ENCODE assay signal across 8 cellular contexts in the genomic region with DNA sequence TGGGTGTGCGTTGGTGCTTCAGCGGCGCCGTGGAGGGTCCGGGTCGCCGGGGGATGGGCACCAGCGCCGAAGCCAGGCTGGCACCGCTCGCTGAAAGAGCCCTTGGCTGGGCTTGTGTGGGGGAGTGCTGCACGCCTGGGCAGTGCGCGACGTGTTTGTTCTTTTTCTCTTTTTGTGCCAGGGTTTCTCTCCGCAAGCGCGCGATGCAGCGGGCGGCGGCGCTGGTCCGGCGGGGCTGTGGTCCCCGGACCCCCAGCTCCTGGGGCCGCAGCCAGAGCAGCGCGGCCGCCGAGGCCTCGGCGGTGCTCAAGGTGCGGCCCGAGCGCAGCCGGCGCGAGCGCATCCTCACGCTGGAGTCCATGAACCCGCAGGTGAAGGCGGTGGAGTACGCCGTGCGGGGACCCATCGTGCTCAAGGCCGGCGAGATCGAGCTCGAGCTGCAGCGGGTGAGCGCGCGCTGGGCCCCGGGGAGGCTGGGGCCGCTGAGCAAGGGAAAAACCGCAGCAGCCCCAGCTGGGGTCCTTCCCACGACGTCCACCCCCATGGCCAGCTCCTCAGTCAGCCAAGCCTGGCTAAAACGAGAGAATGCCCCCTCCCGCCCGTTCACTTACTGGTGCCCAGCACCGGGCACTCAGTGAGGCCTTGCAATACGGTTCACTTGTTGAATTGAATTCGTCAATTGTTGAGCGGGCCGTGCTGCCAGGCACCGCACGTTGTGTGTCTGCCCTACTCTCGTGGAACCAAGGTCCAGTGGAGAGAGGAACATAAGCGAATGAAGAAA. TPM values are rescaled to one million over a fixed set of nuclear protein-coding genes. Genes with fewer than 3 reads are reported as not detected.
A peak's percentile ranks its signal among the peaks of the same experiment; 100 is the strongest.
DNase-seq lines count a peak whose midpoint lies in the region; ATAC-seq and TF ChIP-seq lines count a peak whose summit lies in the region.

No MANE protein-coding gene starts in this region.

- no peaks in the 10 kb centered on the region for H3K9me3 Mint-ChIP-seq in dendritic cell treated with granulocyte-macrophage colony-stimulating factor and Interleukin-4, amounts not matched to agents 40 ng/mL and 50 ng/mL, for 4 days
- no peaks in the 10 kb centered on the region for H3K9me3 Mint-ChIP-seq in memory B cell

- peaks cover 6% of the 10 kb centered on the region for H3K36me3 Mint-ChIP-seq in dendritic cell treated with granulocyte-macrophage colony-stimulating factor and Interleukin-4, amounts not matched to agents 40 ng/mL and 50 ng/mL, for 4 days (ENCODE audit: low read depth)
- H3K36me3 Mint-ChIP-seq in memory B cell: no peaks in the 10 kb centered on the region

- H3K27me3 Mint-ChIP-seq in dendritic cell treated with granulocyte-macrophage colony-stimulating factor and Interleukin-4, amounts not matched to agents 40 ng/mL and 50 ng/mL, for 4 days: peaks cover 14% of the 10 kb centered on the region
- H3K27me3 Mint-ChIP-seq in memory B cell: peaks cover 1% of the 10 kb centered on the region

- H3K4me3 Mint-ChIP-seq in dendritic cell treated with granulocyte-macrophage colony-stimulating factor and Interleukin-4, amounts not matched to agents 40 ng/mL and 50 ng/mL, for 4 days: peak overlapping the region; percentile 83
- H3K4me3 Mint-ChIP-seq in memory B cell: peak overlapping the region; percentile 85

- intact Hi-C loops in dendritic cell treated with granulocyte-macrophage colony-stimulating factor and Interleukin-4, amounts not matched to agents 40 ng/mL and 50 ng/mL, for 4 days (cut with micrococcal nuclease): no loop called here

- ATAC-seq in GM18867 (IDR thresholded peaks at IDR 0.05; ENCODE audit: unreplicated experiment) (peak; percentile 3), HG02798 (IDR thresholded peaks at IDR 0.05; ENCODE audit: poor library complexity, unreplicated experiment) (peak; percentile 3), SK-N-SH treated with all-trans-retinoic acid at 6 μM for 48 hours (peak; percentile 11), memory B cell (ENCODE audit: low read depth) (peak; percentile 25)

- H3K27ac Mint-ChIP-seq in dendritic cell treated with granulocyte-macrophage colony-stimulating factor and Interleukin-4, amounts not matched to agents 40 ng/mL and 50 ng/mL, for 4 days: peak overlapping the region; percentile 52
- H3K27ac Mint-ChIP-seq in memory B cell: no peak overlapping the region

- peak overlapping the region; percentile 33 for H3K27ac ChIP-seq in temporal lobe (ENCODE audit: low read depth, low read length)

- H3K4me1 Mint-ChIP-seq in dendritic cell treated with granulocyte-macrophage colony-stimulating factor and Interleukin-4, amounts not matched to agents 40 ng/mL and 50 ng/mL, for 4 days (ENCODE audit: low read depth): peaks cover 31% of the 10 kb centered on the region
- H3K4me1 Mint-ChIP-seq in memory B cell: peaks cover 16% of the 10 kb centered on the region

- DNase-seq in memory B cell (ENCODE audit: low spot score in 2 of 2) (peak; percentile 5 to 15), activated gamma-delta T cell treated with Interleukin-2 at 50 U/mL for 16 hours (no peak), NCI-H187 treated with DMSO at 0.1 percent for 48 hours (lab: John Stamatoyannopoulos, UW) (no peak)

TF ChIP-seq in SK-N-SH treated with all-trans-retinoic acid at 6 μM for 48 hours, 23 proteins besides CTCF, POLR2A, EP300 and RAD21:
- TF ChIP-seq, protein P1, sequence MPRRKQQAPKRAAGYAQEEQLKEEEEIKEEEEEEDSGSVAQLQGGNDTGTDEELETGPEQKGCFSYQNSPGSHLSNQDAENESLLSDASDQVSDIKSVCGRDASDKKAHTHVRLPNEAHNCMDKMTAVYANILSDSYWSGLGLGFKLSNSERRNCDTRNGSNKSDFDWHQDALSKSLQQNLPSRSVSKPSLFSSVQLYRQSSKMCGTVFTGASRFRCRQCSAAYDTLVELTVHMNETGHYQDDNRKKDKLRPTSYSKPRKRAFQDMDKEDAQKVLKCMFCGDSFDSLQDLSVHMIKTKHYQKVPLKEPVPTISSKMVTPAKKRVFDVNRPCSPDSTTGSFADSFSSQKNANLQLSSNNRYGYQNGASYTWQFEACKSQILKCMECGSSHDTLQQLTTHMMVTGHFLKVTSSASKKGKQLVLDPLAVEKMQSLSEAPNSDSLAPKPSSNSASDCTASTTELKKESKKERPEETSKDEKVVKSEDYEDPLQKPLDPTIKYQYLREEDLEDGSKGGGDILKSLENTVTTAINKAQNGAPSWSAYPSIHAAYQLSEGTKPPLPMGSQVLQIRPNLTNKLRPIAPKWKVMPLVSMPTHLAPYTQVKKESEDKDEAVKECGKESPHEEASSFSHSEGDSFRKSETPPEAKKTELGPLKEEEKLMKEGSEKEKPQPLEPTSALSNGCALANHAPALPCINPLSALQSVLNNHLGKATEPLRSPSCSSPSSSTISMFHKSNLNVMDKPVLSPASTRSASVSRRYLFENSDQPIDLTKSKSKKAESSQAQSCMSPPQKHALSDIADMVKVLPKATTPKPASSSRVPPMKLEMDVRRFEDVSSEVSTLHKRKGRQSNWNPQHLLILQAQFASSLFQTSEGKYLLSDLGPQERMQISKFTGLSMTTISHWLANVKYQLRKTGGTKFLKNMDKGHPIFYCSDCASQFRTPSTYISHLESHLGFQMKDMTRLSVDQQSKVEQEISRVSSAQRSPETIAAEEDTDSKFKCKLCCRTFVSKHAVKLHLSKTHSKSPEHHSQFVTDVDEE (CRISPR knock-in tag; IDR thresholded peaks at IDR 0.05): no peak
- no peak for TF ChIP-seq ARNTL (CRISPR knock-in tag; IDR thresholded peaks at IDR 0.05; ENCODE audit: borderline replicate concordance, low read depth)
- TF ChIP-seq OSR1 (CRISPR knock-in tag; IDR thresholded peaks at IDR 0.05): no peak
- TF ChIP-seq, protein P2, sequence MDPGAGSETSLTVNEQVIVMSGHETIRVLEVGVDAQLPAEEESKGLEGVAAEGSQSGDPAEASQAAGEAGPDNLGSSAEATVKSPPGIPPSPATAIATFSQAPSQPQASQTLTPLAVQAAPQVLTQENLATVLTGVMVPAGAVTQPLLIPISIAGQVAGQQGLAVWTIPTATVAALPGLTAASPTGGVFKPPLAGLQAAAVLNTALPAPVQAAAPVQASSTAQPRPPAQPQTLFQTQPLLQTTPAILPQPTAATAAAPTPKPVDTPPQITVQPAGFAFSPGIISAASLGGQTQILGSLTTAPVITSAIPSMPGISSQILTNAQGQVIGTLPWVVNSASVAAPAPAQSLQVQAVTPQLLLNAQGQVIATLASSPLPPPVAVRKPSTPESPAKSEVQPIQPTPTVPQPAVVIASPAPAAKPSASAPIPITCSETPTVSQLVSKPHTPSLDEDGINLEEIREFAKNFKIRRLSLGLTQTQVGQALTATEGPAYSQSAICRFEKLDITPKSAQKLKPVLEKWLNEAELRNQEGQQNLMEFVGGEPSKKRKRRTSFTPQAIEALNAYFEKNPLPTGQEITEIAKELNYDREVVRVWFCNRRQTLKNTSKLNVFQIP (CRISPR knock-in tag; IDR thresholded peaks at IDR 0.05; ENCODE audit: borderline replicate concordance, low read depth): no peak
- no peak for TF ChIP-seq ZFP30 (CRISPR knock-in tag; IDR thresholded peaks at IDR 0.05)
- TF ChIP-seq CSDC2 (CRISPR knock-in tag; IDR thresholded peaks at IDR 0.05): no peak
- no peak for TF ChIP-seq PPARA (CRISPR knock-in tag; IDR thresholded peaks at IDR 0.05; ENCODE audit: borderline replicate concordance)
- TF ChIP-seq ZNF8 (CRISPR knock-in tag; IDR thresholded peaks at IDR 0.05): no peak
- no peak for TF ChIP-seq TCF4 (CRISPR knock-in tag; IDR thresholded peaks at IDR 0.05; ENCODE audit: borderline replicate concordance)
- no peak for TF ChIP-seq RARB (CRISPR knock-in tag; IDR thresholded peaks at IDR 0.05)
- TF ChIP-seq, protein P3, sequence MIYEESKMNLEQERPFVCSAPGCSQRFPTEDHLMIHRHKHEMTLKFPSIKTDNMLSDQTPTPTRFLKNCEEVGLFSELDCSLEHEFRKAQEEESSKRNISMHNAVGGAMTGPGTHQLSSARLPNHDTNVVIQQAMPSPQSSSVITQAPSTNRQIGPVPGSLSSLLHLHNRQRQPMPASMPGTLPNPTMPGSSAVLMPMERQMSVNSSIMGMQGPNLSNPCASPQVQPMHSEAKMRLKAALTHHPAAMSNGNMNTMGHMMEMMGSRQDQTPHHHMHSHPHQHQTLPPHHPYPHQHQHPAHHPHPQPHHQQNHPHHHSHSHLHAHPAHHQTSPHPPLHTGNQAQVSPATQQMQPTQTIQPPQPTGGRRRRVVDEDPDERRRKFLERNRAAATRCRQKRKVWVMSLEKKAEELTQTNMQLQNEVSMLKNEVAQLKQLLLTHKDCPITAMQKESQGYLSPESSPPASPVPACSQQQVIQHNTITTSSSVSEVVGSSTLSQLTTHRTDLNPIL (CRISPR knock-in tag; IDR thresholded peaks at IDR 0.05; ENCODE audit: low read depth): no peak
- TF ChIP-seq SNAI2 (CRISPR knock-in tag; IDR thresholded peaks at IDR 0.05): no peak
- no peak for TF ChIP-seq ZNF70 (CRISPR knock-in tag; IDR thresholded peaks at IDR 0.05)
- TF ChIP-seq ZFP3 (CRISPR knock-in tag; IDR thresholded peaks at IDR 0.05): no peak

RNA-seq across cellular contexts. Expression of a gene that starts 0.5 kb away (rescaled TPM):
- 16.5 TPM for total RNA-seq in temporal lobe

RNA-seq across cellular contexts. Expression of a gene that starts 53.7 kb away (rescaled TPM):
- 23.8 TPM for total RNA-seq in temporal lobe

Comparison
In these comparisons a context has a peak if more than half of its experiments do, and no peak if none do; other contexts are left out.
1. DNase-seq: peak in memory B cell (2 of 2); none in activated gamma-delta T cell treated with Interleukin-2 at 50 U/mL for 16 hours (single experiment) and NCI-H187 treated with DMSO at 0.1 percent for 48 hours (single experiment).
2. Peak in every context shown above with its lines, with median percentiles within 50 percentile points of each other: ATAC-seq.